ENCODE assay signal across 4 cellular contexts in genomic region chr7:29132980-29133379, GRCh38.
TF ChIP-seq lines count a peak whose summit lies in the region.

No MANE protein-coding gene starts in this region.

TF ChIP-seq in A549, 52 proteins besides CTCF, POLR2A, EP300 and RAD21:
- no peak for TF ChIP-seq PBX3 (IDR thresholded peaks at IDR 0.05)
- TF ChIP-seq MAFK (IDR thresholded peaks at IDR 0.05; ENCODE audit: partially characterized antibody) = peak; percentile 94
TF ChIP-seq in A549: peak in this region for 1.

TF ChIP-seq in IMR-90, 13 proteins besides CTCF, POLR2A, EP300 and RAD21:
- TF ChIP-seq MAFK (IDR thresholded peaks at IDR 0.05; ENCODE audit: low read depth, low read length) (peak; percentile 93), CEBPB (IDR thresholded peaks at IDR 0.05; ENCODE audit: low read depth, low read length) (no peak)

TF ChIP-seq in K562, 482 proteins besides CTCF, POLR2A, EP300 and RAD21 (continues in another document):
- TF ChIP-seq ZNF584 (CRISPR knock-in tag; IDR thresholded peaks at IDR 0.05; ENCODE audit: low read depth) (no peak), CCAR2 (IDR thresholded peaks at IDR 0.05; ENCODE audit: low read depth, low read length) (no peak), NUFIP1 (IDR thresholded peaks at IDR 0.05; ENCODE audit: partially characterized antibody) (no peak), YBX1 (IDR thresholded peaks at IDR 0.05) (no peak), ZNF644 (tag; IDR thresholded peaks at IDR 0.05; ENCODE audit: low read depth) (no peak), ZNF282 (CRISPR knock-in tag; IDR thresholded peaks at IDR 0.05) (no peak), GMEB1 (CRISPR knock-in tag; IDR thresholded peaks at IDR 0.05) (no peak), E2F5 (CRISPR knock-in tag; IDR thresholded peaks at IDR 0.05) (no peak), KLF16 (IDR thresholded peaks at IDR 0.05) (no peak), ETS1 (conservative IDR thresholded peaks at IDR 0.05; ENCODE audit: control insufficient read depth, low read depth, low read length) (no peak), MAFF (IDR thresholded peaks at IDR 0.05; ENCODE audit: low read length) (peak; percentile 69), ZNF316 (IDR thresholded peaks at IDR 0.05) (peak; percentile 69), NELFE (IDR thresholded peaks at IDR 0.05; ENCODE audit: insufficient read depth, insufficient read length) (no peak), TCF15 (CRISPR knock-in tag; IDR thresholded peaks at IDR 0.05) (no peak), ZFX (CRISPR knock-in tag; IDR thresholded peaks at IDR 0.05) (no peak), RBFOX2 (IDR thresholded peaks at IDR 0.05; ENCODE audit: low read depth, low read length) (no peak), ZNF398 (CRISPR knock-in tag; IDR thresholded peaks at IDR 0.05) (no peak), GTF2F1 (IDR thresholded peaks at IDR 0.05; ENCODE audit: low read depth, low read length) (no peak), XRCC5 (IDR thresholded peaks at IDR 0.05; ENCODE audit: low read depth, low read length) (no peak), CREB1 (IDR thresholded peaks at IDR 0.05) (no peak), CREB1 (CRISPR knock-in tag; IDR thresholded peaks at IDR 0.05) (no peak), GTF2B (IDR thresholded peaks at IDR 0.05; ENCODE audit: extremely low read depth, insufficient read length) (no peak)

TF ChIP-seq in H1, 55 proteins besides CTCF, POLR2A, EP300 and RAD21:
- TF ChIP-seq MAFK (IDR thresholded peaks at IDR 0.05; ENCODE audit: low read depth, low read length) = peak; percentile 66
- TF ChIP-seq KDM4A (IDR thresholded peaks at IDR 0.05; ENCODE audit: low read depth, low read length, severe bottlenecking) = no peak
TF ChIP-seq in H1: peak in this region for 1.
